19 cellular contexts compared by ENCODE assay signal in the genomic region with DNA sequence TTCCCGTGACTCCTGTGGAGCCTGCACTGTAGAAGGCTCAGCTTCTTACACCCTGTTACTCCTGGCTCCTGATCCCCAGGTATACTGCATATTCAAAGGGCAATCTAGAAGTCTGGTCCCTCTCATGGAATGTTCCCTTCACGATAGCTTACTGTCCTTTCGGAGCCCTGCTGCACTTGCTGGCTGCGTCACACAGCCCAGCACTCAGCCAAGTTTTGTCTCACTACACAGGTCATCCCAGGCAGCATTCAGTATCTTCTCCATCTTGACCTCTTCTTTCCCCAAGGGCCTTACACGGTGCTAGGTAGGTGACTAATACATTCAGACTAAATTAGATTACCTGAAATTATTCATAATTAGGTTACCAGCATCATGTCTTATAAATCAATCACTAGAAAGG.
"Had no signal": no experiment of that assay in that cellular context is flagged by ENCODE, and none has a peak within 500 bp of the region (broad histone marks: within the 10 kb centered on the region; RNA-seq: fewer than 3 reads in every experiment).

No MANE protein-coding gene starts in this region.

- H3K36me3 Mint-ChIP-seq: activated CD8-positive, alpha-beta memory T cell treated with anti-CD3 and anti-CD28 coated beads, Interleukin-2, amount 10 ng/mL, durations not matched to agents 7 days and 5 days; activated naive CD4-positive, alpha-beta T cell treated with anti-CD3 and anti-CD28 coated beads, Interleukin-2, amount 50 U/mL, for 24 hours; IgD-negative memory B cell; WTC11 had no signal

- ATAC-seq: activated CD8-positive, alpha-beta memory T cell treated with anti-CD3 and anti-CD28 coated beads, Interleukin-2, amount 10 ng/mL, durations not matched to agents 7 days and 5 days; WTC11 had no signal

- DNase-seq: activated CD4-positive, CD25-positive, alpha-beta regulatory T cell treated with anti-CD3 and anti-CD28 coated beads, Interleukin-2, amount 50 U/mL, for 72 hours; activated CD8-positive, alpha-beta memory T cell treated with anti-CD3 and anti-CD28 coated beads, Interleukin-2, amount 10 ng/mL, durations not matched to agents 7 days and 5 days; activated effector memory CD4-positive, alpha-beta T cell treated with Interleukin-2 at 50 U/mL for 16 hours; activated naive CD4-positive, alpha-beta T cell; activated T-cell treated with anti-CD3 and anti-CD28 coated beads, Interleukin-2, amount 50 U/mL, for 24 hours; KG1; NCI-H1048; NCI-H146; NCI-H187 treated with DMSO at 0.1 percent for 48 hours; NCI-H2081 treated with DMSO at 0.1 percent for 48 hours; NCI-H446; NCI-H524 had no signal

- H3K4me3 Mint-ChIP-seq: activated CD8-positive, alpha-beta memory T cell treated with anti-CD3 and anti-CD28 coated beads, Interleukin-2, amount 10 ng/mL, durations not matched to agents 7 days and 5 days; activated naive CD4-positive, alpha-beta T cell treated with anti-CD3 and anti-CD28 coated beads, Interleukin-2, amount 50 U/mL, for 24 hours; activated T-cell treated with anti-CD3 and anti-CD28 coated beads, Interleukin-2, amount 50 U/mL, for 24 hours; activated T-helper 1 cell treated with anti-CD3 and anti-CD28 coated beads, Interleukin-12 subunit alpha, Interleukin-12 subunit beta, Interleukin-2, Interleukin-4 antibody, amounts not matched to agents 30 ng/mL and 10 ng/mL and 1 ng/mL, durations not matched to agents 14 hours and 24 hours and 36 hours; IgD-negative memory B cell; T-helper 1 cell treated with Interleukin-12 subunit alpha and Interleukin-12 subunit beta and Interleukin-4 antibody, amounts not matched to agents 30 μg/mL and 1 μg/mL, for 36 hours; WTC11 had no signal

- H3K4me1 Mint-ChIP-seq: activated CD8-positive, alpha-beta memory T cell treated with anti-CD3 and anti-CD28 coated beads, Interleukin-2, amount 10 ng/mL, durations not matched to agents 7 days and 5 days; activated naive CD4-positive, alpha-beta T cell treated with anti-CD3 and anti-CD28 coated beads, Interleukin-2, amount 50 U/mL, for 24 hours; WTC11 had no signal

- H3K27ac ChIP-seq: breast epithelium, PC-9 had no signal

- H3K9me3 Mint-ChIP-seq: activated naive CD4-positive, alpha-beta T cell treated with anti-CD3 and anti-CD28 coated beads, Interleukin-2, amount 50 U/mL, for 24 hours; activated T-cell treated with anti-CD3 and anti-CD28 coated beads, Interleukin-2, amount 50 U/mL, for 24 hours; activated T-helper 1 cell treated with anti-CD3 and anti-CD28 coated beads, Interleukin-12 subunit alpha, Interleukin-12 subunit beta, Interleukin-2, Interleukin-4 antibody, amounts not matched to agents 30 ng/mL and 10 ng/mL and 1 ng/mL, durations not matched to agents 14 hours and 24 hours and 36 hours; IgD-negative memory B cell; T-helper 1 cell treated with Interleukin-12 subunit alpha and Interleukin-12 subunit beta and Interleukin-4 antibody, amounts not matched to agents 30 μg/mL and 1 μg/mL, for 36 hours; WTC11 had no signal

- H3K27me3 Mint-ChIP-seq: activated naive CD4-positive, alpha-beta T cell treated with anti-CD3 and anti-CD28 coated beads, Interleukin-2, amount 50 U/mL, for 24 hours; activated T-cell treated with anti-CD3 and anti-CD28 coated beads, Interleukin-2, amount 50 U/mL, for 24 hours; IgD-negative memory B cell had no signal

- H3K27ac Mint-ChIP-seq: activated CD8-positive, alpha-beta memory T cell treated with anti-CD3 and anti-CD28 coated beads, Interleukin-2, amount 10 ng/mL, durations not matched to agents 7 days and 5 days; activated naive CD4-positive, alpha-beta T cell treated with anti-CD3 and anti-CD28 coated beads, Interleukin-2, amount 50 U/mL, for 24 hours; activated T-cell treated with anti-CD3 and anti-CD28 coated beads, Interleukin-2, amount 50 U/mL, for 24 hours; activated T-helper 1 cell treated with anti-CD3 and anti-CD28 coated beads, Interleukin-12 subunit alpha, Interleukin-12 subunit beta, Interleukin-2, Interleukin-4 antibody, amounts not matched to agents 30 ng/mL and 10 ng/mL and 1 ng/mL, durations not matched to agents 14 hours and 24 hours and 36 hours; IgD-negative memory B cell; T-helper 1 cell treated with Interleukin-12 subunit alpha and Interleukin-12 subunit beta and Interleukin-4 antibody, amounts not matched to agents 30 μg/mL and 1 μg/mL, for 36 hours; WTC11 had no signal
